In the genomic region with DNA sequence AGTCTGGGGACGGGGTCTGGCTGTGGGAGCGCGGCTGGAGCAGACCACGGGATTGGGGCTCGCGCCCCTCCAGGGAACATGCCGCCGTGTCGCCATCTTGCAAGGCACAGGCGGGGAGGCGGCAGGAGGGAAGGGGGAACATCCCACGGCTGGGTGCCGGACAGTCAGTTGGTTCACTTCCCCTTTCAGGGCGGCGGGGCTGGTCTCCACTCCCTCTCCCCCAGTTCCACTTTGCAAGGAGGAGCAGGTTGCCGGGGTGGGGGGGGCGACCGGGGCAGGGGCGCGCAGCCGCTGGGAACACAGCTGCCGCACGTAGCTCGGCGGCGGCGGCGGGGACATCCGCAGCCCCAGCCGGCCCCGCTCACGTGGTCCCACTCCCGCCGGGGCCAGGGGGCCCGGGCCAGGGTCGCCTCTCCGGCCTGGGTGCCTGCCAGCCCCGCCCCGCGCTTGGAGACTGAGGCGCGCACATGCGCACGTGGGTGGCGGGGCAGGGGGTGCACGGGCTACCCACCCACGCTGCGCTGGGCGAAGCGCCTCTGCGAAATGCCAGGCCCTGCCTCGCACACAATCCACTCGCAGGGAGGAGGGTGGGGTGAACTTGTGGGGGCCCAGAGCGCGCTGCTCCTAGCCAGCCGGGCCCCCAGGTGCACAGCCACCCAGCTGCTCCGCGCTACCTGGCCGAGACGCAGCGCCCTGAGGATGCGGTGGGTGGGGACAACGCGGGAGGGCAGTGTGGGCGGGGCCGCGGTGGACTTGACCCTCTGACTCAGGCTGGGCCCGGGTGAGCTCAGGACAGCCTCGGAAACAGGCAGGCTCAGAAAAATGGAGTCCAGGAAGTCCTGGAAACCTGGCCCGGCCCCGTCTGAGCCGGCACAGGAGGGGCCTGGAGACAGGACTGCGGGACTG, we compare ENCODE assay signal across 8 cellular contexts. TPM values are rescaled to one million over a fixed set of nuclear protein-coding genes. Genes with fewer than 3 reads are reported as not detected.
DNase-seq lines count a peak whose midpoint lies in the region; ATAC-seq and TF ChIP-seq lines count a peak whose summit lies in the region.

No MANE protein-coding gene starts in this region.

- H2AFZ ChIP-seq in SU-DHL-6 (ENCODE audit: low read depth, low read length, severe bottlenecking): no peak overlapping the region
- H2AFZ ChIP-seq in mammary epithelial cell (ENCODE audit: low read depth, low read length): no peak overlapping the region

- H4K20me1 ChIP-seq in SU-DHL-6 (ENCODE audit: low read depth, low read length) (peaks cover 10% of the 10 kb centered on the region; the same call in 1 of the 2 replicates), mammary epithelial cell (ENCODE audit: insufficient read depth, low read length) (peaks cover 7% of the 10 kb centered on the region)

- H3K9ac ChIP-seq in SU-DHL-6 (ENCODE audit: low read length) (peak overlapping the region; percentile 49), mammary epithelial cell (ENCODE audit: insufficient read depth, low read length) (no peak overlapping the region)

- ATAC-seq in HG02642 (IDR thresholded peaks at IDR 0.05; ENCODE audit: poor library complexity, unreplicated experiment): peak; percentile 25
- no peak for ATAC-seq in GM19023 (IDR thresholded peaks at IDR 0.05; ENCODE audit: unreplicated experiment)

- WGBS in mammary epithelial cell (ENCODE audit: low coverage, missing lambda C conversion rate): 52% methylated on average over 20 of the region's 73 CpGs

- peaks cover 14% of the 10 kb centered on the region; the same call in 1 of the 2 replicates for H3F3A ChIP-seq in SU-DHL-6 (ENCODE audit: insufficient read depth)

- H3K9me3 ChIP-seq in SU-DHL-6 (ENCODE audit: insufficient read depth, low read length) (no peaks in the 10 kb centered on the region), mammary epithelial cell (replicated peaks; ENCODE audit: insufficient read depth, low read length) (no peaks in the 10 kb centered on the region)

- DNase-seq in C1 segment of cervical spinal cord (lab: John Stamatoyannopoulos, UW): peak in 10 of 14 donors; percentile 20 to 71 (median 39)
- DNase-seq in mammary epithelial cell: peak; percentile 81
- peak; percentile 58 for DNase-seq in iPS-NIHi7 (ENCODE audit: extremely low spot score)
- no peak for DNase-seq in NCI-H1092 (lab: John Stamatoyannopoulos, UW)

- H3K4me1 ChIP-seq in mammary epithelial cell (ENCODE audit: insufficient read depth, low read length): peaks cover 85% of the 10 kb centered on the region

- H3K36me3 ChIP-seq in SU-DHL-6 (ENCODE audit: low read length) (no peaks in the 10 kb centered on the region), mammary epithelial cell (ENCODE audit: insufficient read depth, low read length) (no peaks in the 10 kb centered on the region)

- H3K9me2 ChIP-seq in SU-DHL-6 (replicated peaks; ENCODE audit: insufficient read depth, low read length): no peaks in the 10 kb centered on the region

- H3K4me3 ChIP-seq in SU-DHL-6 (ENCODE audit: insufficient read depth, low read length, poor library complexity, severe bottlenecking): peak overlapping the region; percentile 39
- peak overlapping the region in 2 of 3 experiments; percentile 42 to 46 for H3K4me3 ChIP-seq in mammary epithelial cell (replicated peaks in 1 of 3; ENCODE audit: insufficient read depth in 1 of 3, low read depth in 2 of 3, low read length in 3 of 3)
- H3K4me3 ChIP-seq in skin epidermis: peak overlapping the region; percentile 34 to 57 (median 38)

- TF ChIP-seq CTCF in SU-DHL-6 (IDR thresholded peaks at IDR 0.05; ENCODE audit: insufficient read depth, low read length, poor library complexity, severe bottlenecking) (no peak), mammary epithelial cell (conservative IDR thresholded peaks at IDR 0.05 in 1 of 2, IDR thresholded peaks at IDR 0.05 in 1 of 2; ENCODE audit: extremely low read depth in 1 of 2, insufficient read depth in 1 of 2, low read depth in 1 of 2, low read length in 2 of 2) (no peak)

- H3K27ac ChIP-seq in SU-DHL-6 (ENCODE audit: low read depth, low read length): peak overlapping the region; percentile 61
- no peak overlapping the region for H3K27ac ChIP-seq in mammary epithelial cell (ENCODE audit: insufficient read depth, low read depth, low read length)
- H3K27ac ChIP-seq in skin epidermis: peak overlapping the region; percentile 58 to 99 (median 89)

- dilution Hi-C loops in mammary epithelial cell (cut with HindIII; ENCODE audit: low sequenced_read_pairs): no loop called here

- H3K27me3 ChIP-seq in SU-DHL-6 (ENCODE audit: low read length) (no peaks in the 10 kb centered on the region), mammary epithelial cell (ENCODE audit: insufficient read depth, low read length) (no peaks in the 10 kb centered on the region)

- in situ Hi-C loops in mammary epithelial cell (cut with MboI; ENCODE audit: low sequenced_read_pairs in 2 of 2): no loop called here

- CTCF ChIA-PET in mammary epithelial cell (lab: Charles Lee; ENCODE audit: low non-redundant PET): no interaction called here

- intact Hi-C loops in mammary epithelial cell (cut with micrococcal nuclease): no loop called here

- no TSS peak for BruUV-seq in mammary epithelial cell (replicated peaks; lab: Mats Ljungman, UMichigan)

- H3K4me2 ChIP-seq in SU-DHL-6 (ENCODE audit: low read depth, low read length, poor library complexity, severe bottlenecking): peak overlapping the region; percentile 55
- H3K4me2 ChIP-seq in mammary epithelial cell (ENCODE audit: insufficient read depth, low read depth, low read length): peak overlapping the region; percentile 96

- H3K79me2 ChIP-seq in SU-DHL-6 (ENCODE audit: insufficient read depth, low read length) (peaks cover 67% of the 10 kb centered on the region), mammary epithelial cell (ENCODE audit: insufficient read depth, low read length) (peaks cover 98% of the 10 kb centered on the region)

RNA-seq across cellular contexts. Expression of a gene that starts 6.4 kb away (rescaled TPM):
- total RNA-seq in mammary epithelial cell: 10 to 100 TPM; 13.7 to 56.2 TPM
- polyA plus RNA-seq in mammary epithelial cell: 11.9 TPM
- 11.0 TPM for polyA minus RNA-seq in mammary epithelial cell

RNA-seq across cellular contexts. Expression of a gene that starts 8.7 kb away (rescaled TPM):
- total RNA-seq in mammary epithelial cell: 10 to 100 TPM; 11.3 to 41.0 TPM
- polyA plus RNA-seq in mammary epithelial cell: 22.4 TPM
- 29.8 TPM for polyA minus RNA-seq in mammary epithelial cell

RNA-seq across cellular contexts. Expression of a gene that starts 28.3 kb away (rescaled TPM):
- total RNA-seq in mammary epithelial cell: 10 to 100 TPM; 46.2 to 61.5 TPM
- polyA plus RNA-seq in mammary epithelial cell: 56.8 TPM
- polyA minus RNA-seq in mammary epithelial cell: 7.2 TPM

RNA-seq across cellular contexts. Expression of a gene that starts 44.9 kb away (rescaled TPM):
- total RNA-seq in mammary epithelial cell: 1 to 10 TPM; 1.0 to 2.7 TPM
- 5.3 TPM for polyA plus RNA-seq in mammary epithelial cell
- 10.5 TPM for polyA minus RNA-seq in mammary epithelial cell

RNA-seq across cellular contexts. Expression of a gene that starts 48.2 kb away (rescaled TPM):
- 1 to 10 TPM; 3.5 to 7.3 TPM for total RNA-seq in mammary epithelial cell
- polyA plus RNA-seq in mammary epithelial cell: 1.7 TPM
- polyA minus RNA-seq in mammary epithelial cell: not detected
